ENCODE assay signal across 8 cellular contexts in genomic region chr3:195954752-195955119, GRCh38. TPM values are rescaled to one million over a fixed set of nuclear protein-coding genes. Genes with fewer than 3 reads are reported as not detected.
A peak's percentile ranks its signal among the peaks of the same experiment; 100 is the strongest.
DNase-seq lines count a peak whose midpoint lies in the region; ATAC-seq and TF ChIP-seq lines count a peak whose summit lies in the region.
"Not testable (repeated sequence)": the region's sequence is repeated elsewhere in the genome, so short reads cannot be mapped to it uniquely, and the experiment has no call there.

No MANE protein-coding gene starts in this region.

- TF ChIP-seq CTCF in RWPE2 (IDR thresholded peaks at IDR 0.05; ENCODE audit: poor library complexity, severe bottlenecking); esophagus muscularis mucosa (IDR thresholded peaks at IDR 0.05); mucosa of descending colon (IDR thresholded peaks at IDR 0.05): not testable (repeated sequence)

- H3K27me3 ChIP-seq in CD4-positive, CD25-positive, alpha-beta regulatory T cell (ENCODE audit: control insufficient read depth, insufficient read depth, low read length); RWPE2 (ENCODE audit: insufficient read depth, poor library complexity, severe bottlenecking); esophagus muscularis mucosa: not testable (repeated sequence)

- not testable (repeated sequence) for H3K36me3 Mint-ChIP-seq in CD4-positive, CD25-positive, alpha-beta regulatory T cell

- ATAC-seq in CD4-positive, CD25-positive, alpha-beta regulatory T cell (ENCODE audit: low read depth in 2 of 2), result peak; percentile 40
- peak; percentile 51 for ATAC-seq in GM21381 (IDR thresholded peaks at IDR 0.05; ENCODE audit: unreplicated experiment)
- ATAC-seq in HG03095 (IDR thresholded peaks at IDR 0.05; ENCODE audit: unreplicated experiment), result peak; percentile 44
- peak; percentile 70 for ATAC-seq in RWPE2 (ENCODE audit: low read depth)
- ATAC-seq in mucosa of descending colon, result peak; percentile 75

- not testable (repeated sequence) for H3K27me3 Mint-ChIP-seq in CD4-positive, CD25-positive, alpha-beta regulatory T cell

- H3K9me3 Mint-ChIP-seq in CD4-positive, CD25-positive, alpha-beta regulatory T cell, result not testable (repeated sequence)

- H3K4me1 ChIP-seq in CD4-positive, CD25-positive, alpha-beta regulatory T cell (ENCODE audit: control insufficient read depth, insufficient read depth, low read length, poor library complexity, severe bottlenecking); RWPE2 (ENCODE audit: insufficient read depth, poor library complexity, severe bottlenecking); mucosa of descending colon (ENCODE audit: low read depth): not testable (repeated sequence)
- H3K4me1 ChIP-seq in esophagus muscularis mucosa, result peaks cover 0 to 14% (median 7%) of the 10 kb centered on the region in 4 donors

- intact Hi-C loops in esophagus muscularis mucosa (cut with DNase I); mucosa of descending colon (cut with DNase I, micrococcal nuclease): not testable (repeated sequence)

- not testable (repeated sequence) for H3K36me3 ChIP-seq in CD4-positive, CD25-positive, alpha-beta regulatory T cell (ENCODE audit: control insufficient read depth, insufficient read depth, low read length); RWPE2 (ENCODE audit: low read depth); mucosa of descending colon (ENCODE audit: low read depth)
- H3K36me3 ChIP-seq in esophagus muscularis mucosa, result peaks cover 0 to 22% (median 7%) of the 10 kb centered on the region in 4 donors

- peaks cover 0 to 29% (median 10%) of the 10 kb centered on the region in 4 donors for H3K4me1 Mint-ChIP-seq in CD4-positive, CD25-positive, alpha-beta regulatory T cell

- H3K27ac Mint-ChIP-seq in CD4-positive, CD25-positive, alpha-beta regulatory T cell, result peak overlapping the region in 2 of 3 donors; percentile 42 to 71

- not testable (repeated sequence) for TF ChIP-seq POLR2A in esophagus muscularis mucosa (IDR thresholded peaks at IDR 0.05; ENCODE audit: low read depth)

- DNase-seq in CD4-positive, CD25-positive, alpha-beta regulatory T cell; RWPE2 (ENCODE audit: low spot score); esophagus muscularis mucosa (ENCODE audit: extremely low spot score); mucosa of descending colon: not testable (repeated sequence)
- peak; percentile 54 for DNase-seq in activated T-helper 9 cell treated with anti-CD3 and anti-CD28 coated beads, Interleukin-2, amount 50 U/mL, for 16 hours (ENCODE audit: low read depth)
- DNase-seq in stimulated activated CD4-positive, alpha-beta T cell treated with anti-CD3 and anti-CD28 coated beads, TNF-alpha, amount 100 ng/mL, for 4 hours (ENCODE audit: low read depth in 3 of 3), result peak in 2 of 3 experiments; percentile 31 to 37

- no CpG with 5 or more reads among the region's 27 CpGs for WGBS in esophagus muscularis mucosa

- H3K4me3 Mint-ChIP-seq in CD4-positive, CD25-positive, alpha-beta regulatory T cell, result peak overlapping the region; percentile 76 to 86 (median 80)

- not testable (repeated sequence) for H3K4me3 ChIP-seq in CD4-positive, CD25-positive, alpha-beta regulatory T cell (ENCODE audit: low read depth, low read length); RWPE2 (ENCODE audit: severe bottlenecking); mucosa of descending colon
- H3K4me3 ChIP-seq in esophagus muscularis mucosa, result peak overlapping the region; percentile 48 to 56 (median 54)

- H3K9me3 ChIP-seq in CD4-positive, CD25-positive, alpha-beta regulatory T cell (ENCODE audit: control insufficient read depth in 2 of 2, low read length in 2 of 2); RWPE2 (ENCODE audit: severe bottlenecking); esophagus muscularis mucosa; mucosa of descending colon: not testable (repeated sequence)

- not testable (repeated sequence) for H3K27ac ChIP-seq in CD4-positive, CD25-positive, alpha-beta regulatory T cell (ENCODE audit: insufficient read depth, low read length, poor library complexity, severe bottlenecking); RWPE2 (ENCODE audit: poor library complexity, severe bottlenecking)
- H3K27ac ChIP-seq in esophagus muscularis mucosa (replicated peaks in 1 of 4), result peak overlapping the region in 2 of 4 donors; percentile 75 to 80

- not testable (repeated sequence) for TF ChIP-seq EP300 in esophagus muscularis mucosa (IDR thresholded peaks at IDR 0.05)

RNA-seq across cellular contexts. Expression of gene TNK2, which starts 46.4 kb away (rescaled TPM):
- total RNA-seq in CD4-positive, CD25-positive, alpha-beta regulatory T cell, result 139 TPM
- polyA plus RNA-seq in CD4-positive, CD25-positive, alpha-beta regulatory T cell, result 1 to 10 TPM in 3 of 4 donors, under 1 TPM in 1; 0.93 to 2.5 (median 1.7) TPM
- 10 to 100 TPM; 16.4 to 42.3 (median 28.3) TPM for total RNA-seq in esophagus muscularis mucosa
- total RNA-seq in mucosa of descending colon, result 10 to 100 TPM; 16.8 to 61.1 (median 28.0) TPM
